ENCODE assay signal across 7 cellular contexts in genomic region chr9:113220467-113221002, GRCh38. TPM values are rescaled to one million over a fixed set of nuclear protein-coding genes. Genes with fewer than 3 reads are reported as not detected.
A peak's percentile ranks its signal among the peaks of the same experiment; 100 is the strongest.
DNase-seq lines count a peak whose midpoint lies in the region; FAIRE-seq and TF ChIP-seq lines count a peak whose summit lies in the region.

No MANE protein-coding gene starts in this region.

- FAIRE-seq in GM12891 (lab: Jason Lieb, UNC) (peak; percentile 47), D721Med (lab: Jason Lieb, UNC) (no peak)

- TF ChIP-seq POLR2A in GM12891 (IDR thresholded peaks at IDR 0.05; ENCODE audit: low read depth, low read length) = no peak

- intact Hi-C loops in posterior vena cava (cut with DNase I) = no loop called here

- no peaks in the 10 kb centered on the region for H3K9me3 ChIP-seq in NT2/D1 (ENCODE audit: insufficient read depth, low read length)
- no peaks in the 10 kb centered on the region for H3K9me3 ChIP-seq in duodenal mucosa (ENCODE audit: control insufficient read depth in 1 of 2, low read length in 2 of 2)

- H3K36me3 Mint-ChIP-seq in nephron progenitor cell (ENCODE audit: low read depth) = peaks cover 4% of the 10 kb centered on the region

- H3K36me3 ChIP-seq in NT2/D1 (ENCODE audit: insufficient read depth, insufficient read length, low read length) (peaks cover 22% of the 10 kb centered on the region), duodenal mucosa (ENCODE audit: control insufficient read depth in 1 of 2, insufficient read depth in 2 of 2, low read length in 2 of 2) (peaks cover 6 to 7% of the 10 kb centered on the region in 2 donors)

- peak overlapping the region; percentile 98 for H3K27ac Mint-ChIP-seq in nephron progenitor cell

- no peaks in the 10 kb centered on the region for H3K4me1 ChIP-seq in NT2/D1 (ENCODE audit: insufficient read depth, insufficient read length)
- H3K4me1 ChIP-seq in duodenal mucosa (ENCODE audit: control insufficient read depth in 1 of 2, insufficient read depth in 2 of 2, low read length in 2 of 2) = peaks cover 45 to 46% of the 10 kb centered on the region in 2 donors

- peak overlapping the region; percentile 85 for H3K4me3 ChIP-seq in NT2/D1 (ENCODE audit: insufficient read length, low read depth)
- H3K4me3 ChIP-seq in duodenal mucosa (ENCODE audit: low read depth in 1 of 2, low read length in 2 of 2) = peak overlapping the region; percentile 98

- H3K27ac ChIP-seq in duodenal mucosa (ENCODE audit: low read depth, low read length) = peak overlapping the region; percentile 64

- peak overlapping the region; percentile 99 for H3K4me3 Mint-ChIP-seq in nephron progenitor cell

- H3K4me1 Mint-ChIP-seq in nephron progenitor cell = peaks cover 37% of the 10 kb centered on the region

- H3K9ac ChIP-seq in NT2/D1 (ENCODE audit: insufficient read length, low read depth) (peak overlapping the region; percentile 93), duodenal mucosa (ENCODE audit: low read depth in 1 of 2, low read length in 2 of 2) (peak overlapping the region; percentile 80 to 95)

- H3K27me3 ChIP-seq in NT2/D1 (ENCODE audit: insufficient read depth, insufficient read length) (no peaks in the 10 kb centered on the region), duodenal mucosa (ENCODE audit: control insufficient read depth in 1 of 2, insufficient read depth in 2 of 2, low read length in 2 of 2) (no peaks in the 10 kb centered on the region)

- H3K9me3 Mint-ChIP-seq in nephron progenitor cell = no peaks in the 10 kb centered on the region

- H3K27me3 Mint-ChIP-seq in nephron progenitor cell (ENCODE audit: low read depth, poor library complexity) = no peaks in the 10 kb centered on the region

- DNase-seq in GM12891 (ENCODE audit: insufficient read length, low spot score) = no peak
- no peak for DNase-seq in NT2/D1 (ENCODE audit: low read depth, low spot score)
- DNase-seq in nephron progenitor cell = no peak
- no peak for DNase-seq in D721Med (ENCODE audit: insufficient read length, low spot score)
- DNase-seq in posterior vena cava (ENCODE audit: low spot score) = no peak
- DNase-seq in hepatic stellate cell (ENCODE audit: low spot score) = no peak

- no peak for TF ChIP-seq CTCF in nephron progenitor cell (IDR thresholded peaks at IDR 0.05)
- TF ChIP-seq CTCF in D721Med (IDR thresholded peaks at IDR 0.05; ENCODE audit: insufficient read depth, missing control alignments) = no peak

TF ChIP-seq in GM12891, 5 proteins besides CTCF, POLR2A, EP300 and RAD21:
- TF ChIP-seq POLR2AphosphoS5 (IDR thresholded peaks at IDR 0.05; ENCODE audit: low read depth, low read length) (no peak), TAF1 (IDR thresholded peaks at IDR 0.05; ENCODE audit: low read depth, low read length) (no peak)
TF ChIP-seq in GM12891: peak in this region for 0.

RNA-seq across cellular contexts. Expression of gene FKBP15, which starts 0.5 kb away (rescaled TPM):
- 22.1 TPM for polyA plus RNA-seq in GM12891 (2012; ENCODE audit: low read depth, missing spikeins)
- 10 to 100 TPM; 25.5 to 29.7 TPM for total RNA-seq in posterior vena cava

RNA-seq across cellular contexts. Expression of gene SLC31A1, which starts 0.8 kb away (rescaled TPM):
- polyA plus RNA-seq in GM12891 (2012; ENCODE audit: low read depth, missing spikeins) = 7.8 TPM
- total RNA-seq in posterior vena cava = 10 to 100 TPM; 15.0 to 15.2 TPM

RNA-seq across cellular contexts. Expression of gene CDC26, which starts 54.8 kb away (rescaled TPM):
- 41.6 TPM for polyA plus RNA-seq in GM12891 (2012; ENCODE audit: low read depth, missing spikeins)
- 10 to 100 TPM; 24.5 to 32.3 TPM for total RNA-seq in posterior vena cava

RNA-seq across cellular contexts. Expression of gene PRPF4, which starts 54.9 kb away (rescaled TPM):
- 20.9 TPM for polyA plus RNA-seq in GM12891 (2012; ENCODE audit: low read depth, missing spikeins)
- total RNA-seq in posterior vena cava = 10 to 100 TPM; 13.7 TPM
